Comparison of ENCODE assay signal across 8 cellular contexts in genomic region chr12:50084775-50085614, GRCh38. TPM values are rescaled to one million over a fixed set of nuclear protein-coding genes. Genes with fewer than 3 reads are reported as not detected.
DNase-seq lines count a peak whose midpoint lies in the region; ATAC-seq and TF ChIP-seq lines count a peak whose summit lies in the region.

TSS of gene SMARCD1 (plus strand) at chr12:50085342. CDS start at chr12:50085370, 28 bp downstream.

- peak within 1 kb of the TSS; percentile 88 for H3K27ac ChIP-seq in 22Rv1
- peak within 1 kb of the TSS; percentile 72 for H3K27ac ChIP-seq in brain microvascular endothelial cell

- H3K27me3 ChIP-seq in brain microvascular endothelial cell (replicated peaks), result no peaks in the 10 kb centered on the region
- peaks cover 18% of the 10 kb centered on the region for H3K27me3 ChIP-seq in iPS-15b (ENCODE audit: control insufficient read depth, insufficient read depth, low read length)
- H3K27me3 ChIP-seq in skeletal muscle satellite cell (ENCODE audit: control insufficient read depth, insufficient read depth, low read length), result no peaks in the 10 kb centered on the region

- DNase-seq in NCI-H2107 (lab: John Stamatoyannopoulos, UW) (peak; percentile 90), UCSD-AML1 (lab: John Stamatoyannopoulos, UW; ENCODE audit: unreplicated experiment) (peak; percentile 93), brain microvascular endothelial cell (peak; percentile 80)

- H3K9ac ChIP-seq in iPS-15b (ENCODE audit: low read depth, low read length) (peak within 1 kb of the TSS; percentile 76), skeletal muscle satellite cell (ENCODE audit: low read depth, low read length) (peak within 1 kb of the TSS; percentile 91)

- H3K4me1 ChIP-seq in iPS-15b (ENCODE audit: control insufficient read depth, insufficient read depth, low read length), result peaks cover 10% of the 10 kb centered on the region
- peaks cover 25% of the 10 kb centered on the region for H3K4me1 ChIP-seq in skeletal muscle satellite cell (ENCODE audit: control insufficient read depth, insufficient read depth, low read length)

- ATAC-seq in GM18517 (IDR thresholded peaks at IDR 0.05; ENCODE audit: unreplicated experiment) (peak; percentile 62), HG03045 (IDR thresholded peaks at IDR 0.05; ENCODE audit: unreplicated experiment) (peak; percentile 89)

- H3K36me3 ChIP-seq in brain microvascular endothelial cell (replicated peaks), result peaks cover 26% of the 10 kb centered on the region
- H3K36me3 ChIP-seq in iPS-15b (ENCODE audit: control insufficient read depth, insufficient read depth, low read length), result peaks cover 25% of the 10 kb centered on the region
- peaks cover 30% of the 10 kb centered on the region for H3K36me3 ChIP-seq in skeletal muscle satellite cell (ENCODE audit: insufficient read depth, low read length)

- in situ Hi-C loops in brain microvascular endothelial cell (cut with HindIII; ENCODE audit: low pct_ligation_motif_present, low sequenced_read_pairs), result no loop called here

- H3K4me3 ChIP-seq in brain microvascular endothelial cell (ENCODE audit: low read depth, low read length), result peak within 1 kb of the TSS; percentile 67
- H3K4me3 ChIP-seq in iPS-15b (ENCODE audit: low read depth, low read length), result peak within 1 kb of the TSS; percentile 96
- peak within 1 kb of the TSS; percentile 96 for H3K4me3 ChIP-seq in skeletal muscle satellite cell (ENCODE audit: low read length)

- TF ChIP-seq CTCF in 22Rv1 (IDR thresholded peaks at IDR 0.05) (peak; percentile 99), brain microvascular endothelial cell (IDR thresholded peaks at IDR 0.05; ENCODE audit: low read depth, low read length, missing control alignments) (peak; percentile 66)

- peak within 1 kb of the TSS; percentile 97 for H3K4me2 ChIP-seq in skeletal muscle satellite cell (ENCODE audit: low read length)

- H3K9me3 ChIP-seq in iPS-15b (ENCODE audit: control insufficient read depth, insufficient read depth, low read length) (no peaks in the 10 kb centered on the region), skeletal muscle satellite cell (replicated peaks; ENCODE audit: low read length) (no peaks in the 10 kb centered on the region)

RNA-seq across cellular contexts. Expression of gene SMARCD1, which starts in this region (rescaled TPM):
- 29.9 and 39.5 TPM in 2 replicates for total RNA-seq in skeletal muscle satellite cell (2012; rRNA removed)

Comparison
In these comparisons a context has a peak if more than half of its experiments do, and no peak if none do; other contexts are left out.
1. Peak in every context shown above with its lines: DNase-seq, ATAC-seq, H3K4me3 ChIP-seq and H3K27ac ChIP-seq.